ENCODE assay signal across 14 cellular contexts in genomic region chr21:25925936-25926335, GRCh38.
DNase-seq lines count a peak whose midpoint lies in the region; ATAC-seq and TF ChIP-seq lines count a peak whose summit lies in the region.
"Had no signal": no experiment of that assay in that cellular context is flagged by ENCODE, and none has a peak within 500 bp of the region (broad histone marks: within the 10 kb centered on the region; RNA-seq: fewer than 3 reads in every experiment).

No MANE protein-coding gene starts in this region.

- H3K36me3 ChIP-seq in neural progenitor cell (no peaks in the 10 kb centered on the region), vagina (no peaks in the 10 kb centered on the region)

- intact Hi-C loops in Right ventricle myocardium inferior (cut with DNase I) (loop anchor here (5.0 kb wide), 1 partner anchor 56 kb away; no protein-coding TSS in a partner anchor), cardiac septum (cut with DNase I) (loop anchor here (5.0 kb wide), 1 partner anchor 41 kb away; no protein-coding TSS in a partner anchor), vagina (cut with DNase I) (no loop called here), posterior cingulate gyrus (cut with DNase I) (no loop called here)

- no peaks in the 10 kb centered on the region for H3K27me3 Mint-ChIP-seq in neural progenitor cell (ENCODE audit: insufficient read depth, low read depth)

- H3K27ac Mint-ChIP-seq in neural progenitor cell = peak overlapping the region; percentile 40
- H3K27ac Mint-ChIP-seq: stimulated activated effector memory CD8-positive, alpha-beta T cell treated with anti-CD3 and anti-CD28 coated beads, Interleukin-12 subunit alpha, Interleukin-12 subunit beta, amount 100 ng/mL, for 72 hours had no signal

- H3K9ac ChIP-seq in neural progenitor cell = no peak overlapping the region
- H3K9ac ChIP-seq: GM23248 had no signal

- H3K36me3 Mint-ChIP-seq in neural progenitor cell = peaks cover 23% of the 10 kb centered on the region
- H3K36me3 Mint-ChIP-seq: stimulated activated effector memory CD8-positive, alpha-beta T cell treated with anti-CD3 and anti-CD28 coated beads, Interleukin-12 subunit alpha, Interleukin-12 subunit beta, amount 100 ng/mL, for 72 hours had no signal

- peaks cover 3% of the 10 kb centered on the region for H3K79me2 ChIP-seq in neural progenitor cell (ENCODE audit: low read depth)

- no peak overlapping the region for H3K4me3 Mint-ChIP-seq in neural progenitor cell
- H3K4me3 Mint-ChIP-seq: stimulated activated effector memory CD8-positive, alpha-beta T cell treated with anti-CD3 and anti-CD28 coated beads, Interleukin-12 subunit alpha, Interleukin-12 subunit beta, amount 100 ng/mL, for 72 hours had no signal

- TF ChIP-seq CTCF in fibroblast of pulmonary artery (IDR thresholded peaks at IDR 0.05; ENCODE audit: low read length, missing control alignments) = no peak
- TF ChIP-seq CTCF in neural progenitor cell (IDR thresholded peaks at IDR 0.05) = no peak
- no peak for TF ChIP-seq CTCF in vagina (IDR thresholded peaks at IDR 0.05)

- peaks cover 21% of the 10 kb centered on the region for H3K9me3 Mint-ChIP-seq in neural progenitor cell
- H3K9me3 Mint-ChIP-seq: stimulated activated effector memory CD8-positive, alpha-beta T cell treated with anti-CD3 and anti-CD28 coated beads, Interleukin-12 subunit alpha, Interleukin-12 subunit beta, amount 100 ng/mL, for 72 hours had no signal

- peaks cover 9% of the 10 kb centered on the region for H3K4me1 ChIP-seq in neural progenitor cell
- H3K4me1 ChIP-seq in vagina = peaks cover 26% of the 10 kb centered on the region

- H4K20me1 ChIP-seq in neural progenitor cell (ENCODE audit: low read depth) = no peaks in the 10 kb centered on the region

- DNase-seq in Right ventricle myocardium inferior (ENCODE audit: missing footprints) (no peak), cardiac septum (ENCODE audit: low spot score) (no peak), fibroblast of pulmonary artery (ENCODE audit: low read depth) (peak; percentile 86), neural progenitor cell (ENCODE audit: low spot score) (no peak), vagina (ENCODE audit: extremely low spot score in 2 of 2) (no peak), posterior cingulate gyrus (no peak)
- DNase-seq: amniotic stem cell; GM23248; KG1; NCI-H526; stimulated activated CD4-positive, alpha-beta T cell treated with anti-CD3 and anti-CD28 coated beads, Interleukin-15, amount 100 ng/mL, for 24 hours had no signal

- no peak overlapping the region for H3K4me2 ChIP-seq in neural progenitor cell

- H3K27ac ChIP-seq in neural progenitor cell = no peak overlapping the region
- H3K27ac ChIP-seq in vagina = peak overlapping the region; percentile 50
- H3K27ac ChIP-seq: GM23248 had no signal

- H3K4me3 ChIP-seq in fibroblast of pulmonary artery (replicated peaks; ENCODE audit: low read depth, low read length) (no peak overlapping the region), neural progenitor cell (no peak overlapping the region), vagina (no peak overlapping the region)
- H3K4me3 ChIP-seq: GM23248 had no signal

- H3K4me1 Mint-ChIP-seq in neural progenitor cell = peaks cover 11% of the 10 kb centered on the region
- H3K4me1 Mint-ChIP-seq: stimulated activated effector memory CD8-positive, alpha-beta T cell treated with anti-CD3 and anti-CD28 coated beads, Interleukin-12 subunit alpha, Interleukin-12 subunit beta, amount 100 ng/mL, for 72 hours had no signal

- no peak overlapping the region for H2AFZ ChIP-seq in neural progenitor cell (replicated peaks)
- H2AFZ ChIP-seq: GM23248 had no signal

- TF ChIP-seq POLR2A in vagina (IDR thresholded peaks at IDR 0.05) = no peak

- ATAC-seq in Right ventricle myocardium inferior = peak; percentile 37
- ATAC-seq in GM21515 (IDR thresholded peaks at IDR 0.05; ENCODE audit: unreplicated experiment) = no peak
- no peak for ATAC-seq in GM19467 (IDR thresholded peaks at IDR 0.05; ENCODE audit: unreplicated experiment)
- ATAC-seq: stimulated activated effector memory CD8-positive, alpha-beta T cell treated with anti-CD3 and anti-CD28 coated beads, Interleukin-12 subunit alpha, Interleukin-12 subunit beta, amount 100 ng/mL, for 72 hours had no signal

- H3K9me3 ChIP-seq in neural progenitor cell (ENCODE audit: low read depth) (no peaks in the 10 kb centered on the region), vagina (no peaks in the 10 kb centered on the region)

- no peaks in the 10 kb centered on the region for H3F3A ChIP-seq in neural progenitor cell (ENCODE audit: low read depth)

- H3K27me3 ChIP-seq in neural progenitor cell = no peaks in the 10 kb centered on the region
- no peaks in the 10 kb centered on the region for H3K27me3 ChIP-seq in vagina

Comparison
In these comparisons a context has a peak if more than half of its experiments do, and no peak if none do; other contexts are left out.
1. intact Hi-C loops: an anchor here in Right ventricle myocardium inferior (5.0 kb wide) and cardiac septum (5.0 kb wide); none called in vagina and posterior cingulate gyrus.